In the genomic region with DNA sequence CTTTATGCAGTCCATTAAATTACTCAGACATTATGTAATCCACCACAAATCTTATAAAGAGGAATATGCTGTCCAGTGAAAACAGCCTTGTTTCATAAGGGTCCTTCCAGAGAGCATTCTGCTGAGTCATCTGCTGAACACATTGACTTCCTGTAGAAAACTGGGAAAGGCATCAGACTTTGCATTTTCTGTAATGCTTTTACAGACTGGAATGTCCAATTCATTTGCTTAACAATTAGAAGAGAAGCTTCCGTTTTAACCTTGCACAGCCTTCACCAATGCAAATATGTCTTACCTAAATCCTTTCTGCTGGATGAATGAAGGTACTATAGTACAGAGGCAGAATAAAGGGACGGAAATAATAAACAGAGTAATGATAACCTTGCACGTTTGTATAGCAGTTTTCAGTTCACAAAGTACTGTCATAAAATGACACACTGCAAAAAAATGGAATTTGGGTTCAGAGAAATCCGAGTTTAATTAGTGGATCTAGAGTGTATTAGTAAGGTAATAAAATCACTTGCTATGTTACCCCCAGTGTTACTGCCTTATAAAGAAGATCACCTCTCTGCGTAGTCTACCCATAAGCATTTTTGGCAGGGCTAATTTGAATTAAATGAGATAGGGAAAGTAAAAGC, we compare ENCODE assay signal across 1 cellular context.
TF ChIP-seq lines count a peak whose summit lies in the region.

No MANE protein-coding gene starts in this region.

TF ChIP-seq in HCT116, 20 proteins besides CTCF, POLR2A, EP300 and RAD21 (continued from another document):
- no peak for TF ChIP-seq ZBTB33 (IDR thresholded peaks at IDR 0.05; ENCODE audit: extremely low read depth, insufficient replicate concordance, low read length)
- no peak for TF ChIP-seq FOSL1 (IDR thresholded peaks at IDR 0.05; ENCODE audit: low read depth)
- TF ChIP-seq SRF (IDR thresholded peaks at IDR 0.05; ENCODE audit: low read depth), result no peak
- TF ChIP-seq CEBPB (IDR thresholded peaks at IDR 0.05; ENCODE audit: low read depth), result no peak
- TF ChIP-seq SP1 (IDR thresholded peaks at IDR 0.05; ENCODE audit: low read depth), result no peak
- TF ChIP-seq SIN3A (IDR thresholded peaks at IDR 0.05; ENCODE audit: low read depth), result no peak
TF ChIP-seq in HCT116: peak in this region for 0.
